Comparison of ENCODE assay signal across 8 cellular contexts in genomic region chr12:46472893-46473633, GRCh38.
DNase-seq lines count a peak whose midpoint lies in the region; ATAC-seq, FAIRE-seq and TF ChIP-seq lines count a peak whose summit lies in the region.

No MANE protein-coding gene starts in this region.

- no peaks in the 10 kb centered on the region for H3K9me3 Mint-ChIP-seq in CD8-positive, alpha-beta T cell
- H3K9me3 Mint-ChIP-seq in astrocyte (ENCODE audit: unreplicated experiment), result peaks cover 1% of the 10 kb centered on the region

- no peaks in the 10 kb centered on the region for H4K20me1 ChIP-seq in astrocyte (ENCODE audit: insufficient read depth, low read length)

- peak overlapping the region; percentile 73 for H3K4me2 ChIP-seq in astrocyte (ENCODE audit: low read length)

- peak overlapping the region; percentile 39 for H3K27ac Mint-ChIP-seq in CD8-positive, alpha-beta T cell
- peak overlapping the region; percentile 89 for H3K27ac Mint-ChIP-seq in astrocyte (ENCODE audit: unreplicated experiment)

- H3K27ac ChIP-seq in CD8-positive, alpha-beta T cell (ENCODE audit: low read depth, low read length), result no peak overlapping the region
- H3K27ac ChIP-seq in astrocyte (ENCODE audit: low read depth, low read length) (peak overlapping the region; percentile 76), mesodermal cell (ENCODE audit: low read depth, low read length, severe bottlenecking) (peak overlapping the region; percentile 90)

- POLR2A ChIA-PET in CD8-positive, alpha-beta T cell (lab: Charles Lee), result no interaction called here
- POLR2A ChIA-PET in GM10248 (lab: Yijun Ruan, JAX), result no interaction called here

- H3K36me3 Mint-ChIP-seq in CD8-positive, alpha-beta T cell, result peaks cover 5% of the 10 kb centered on the region
- H3K36me3 Mint-ChIP-seq in astrocyte (ENCODE audit: low read depth, unreplicated experiment), result peaks cover 2% of the 10 kb centered on the region

- peaks cover 26% of the 10 kb centered on the region for H3K4me1 Mint-ChIP-seq in CD8-positive, alpha-beta T cell (ENCODE audit: low read depth)
- H3K4me1 Mint-ChIP-seq in astrocyte (ENCODE audit: low read depth, unreplicated experiment), result peaks cover 30% of the 10 kb centered on the region

- H3K27me3 ChIP-seq in CD8-positive, alpha-beta T cell (ENCODE audit: insufficient read depth, low read length), result no peaks in the 10 kb centered on the region
- H3K27me3 ChIP-seq in astrocyte (ENCODE audit: insufficient read depth, low read length), result no peaks in the 10 kb centered on the region

- FAIRE-seq in astrocyte (lab: Jason Lieb, UNC), result no peak

- no peaks in the 10 kb centered on the region for H3K79me2 ChIP-seq in astrocyte (ENCODE audit: insufficient read depth, low read length)

- peaks cover 15% of the 10 kb centered on the region for H3K4me1 ChIP-seq in CD8-positive, alpha-beta T cell (ENCODE audit: insufficient read depth, low read length)
- H3K4me1 ChIP-seq in astrocyte (ENCODE audit: insufficient read depth, low read length), result peaks cover 43% of the 10 kb centered on the region
- H3K4me1 ChIP-seq in mesodermal cell (ENCODE audit: control insufficient read depth, insufficient read depth, low read length, poor library complexity, severe bottlenecking), result peaks cover 42% of the 10 kb centered on the region

- no peak overlapping the region for H2AFZ ChIP-seq in astrocyte (ENCODE audit: low read depth, low read length)

- no peaks in the 10 kb centered on the region for H3K9me3 ChIP-seq in CD8-positive, alpha-beta T cell (ENCODE audit: low read length)
- H3K9me3 ChIP-seq in astrocyte (ENCODE audit: insufficient read depth, low read depth, low read length) (no peaks in the 10 kb centered on the region), mesodermal cell (ENCODE audit: control insufficient read depth, low read length) (no peaks in the 10 kb centered on the region)

- no peak overlapping the region for H3K4me3 ChIP-seq in CD8-positive, alpha-beta T cell (ENCODE audit: low read depth, low read length)
- H3K4me3 ChIP-seq in astrocyte (ENCODE audit: insufficient read depth, low read depth, low read length) (no peak overlapping the region), mesodermal cell (ENCODE audit: extremely low read depth, insufficient read depth, low read length, poor library complexity, severe bottlenecking) (no peak overlapping the region)

- no peak for DNase-seq in CD8-positive, alpha-beta T cell
- peak; percentile 71 for DNase-seq in HT1080 (ENCODE audit: low read depth)
- peak; percentile 66 for DNase-seq in astrocyte (ENCODE audit: low read depth)
- DNase-seq in NCI-H345 (lab: John Stamatoyannopoulos, UW), result no peak
- no peak for DNase-seq in GM10248 (ENCODE audit: extremely low spot score)

- CTCF ChIA-PET in CD8-positive, alpha-beta T cell (lab: Charles Lee), result interaction anchor here (1.1 kb wide), 1 partner anchor 50 kb away, joined by 3 read pairs; no protein-coding TSS in a partner anchor
- CTCF ChIA-PET in GM10248 (lab: Yijun Ruan, JAX), result no interaction called here

- intact Hi-C loops in CD8-positive, alpha-beta T cell (cut with DNase I, micrococcal nuclease), result no loop called here

- no CpG with 5 or more reads among the region's 4 CpGs for WGBS in mesodermal cell (ENCODE audit: insufficient coverage in 2 of 2), 2 experiments

- no peak for TF ChIP-seq CTCF in CD8-positive, alpha-beta T cell (IDR thresholded peaks at IDR 0.05)
- TF ChIP-seq CTCF in astrocyte (IDR thresholded peaks at IDR 0.05; ENCODE audit: insufficient read depth, low read depth, low read length), result no peak
- no peak for TF ChIP-seq CTCF in GM10248 (IDR thresholded peaks at IDR 0.05; ENCODE audit: control extremely low read depth, extremely low read depth, low read depth, missing control alignments)

- H3K36me3 ChIP-seq in CD8-positive, alpha-beta T cell (ENCODE audit: insufficient read depth, low read length), result no peaks in the 10 kb centered on the region
- H3K36me3 ChIP-seq in astrocyte (ENCODE audit: insufficient read depth, low read length) (no peaks in the 10 kb centered on the region), mesodermal cell (ENCODE audit: control insufficient read depth, insufficient read depth, low read length) (no peaks in the 10 kb centered on the region)

- peak overlapping the region; percentile 49 for H3K9ac ChIP-seq in astrocyte (ENCODE audit: low read length)

- ATAC-seq in CD8-positive, alpha-beta T cell, result no peak
- ATAC-seq in GM21786 (IDR thresholded peaks at IDR 0.05; ENCODE audit: unreplicated experiment) (no peak), HG03571 (IDR thresholded peaks at IDR 0.05; ENCODE audit: unreplicated experiment) (no peak)

- no peak overlapping the region for H3K4me3 Mint-ChIP-seq in CD8-positive, alpha-beta T cell
- H3K4me3 Mint-ChIP-seq in astrocyte (ENCODE audit: unreplicated experiment), result no peak overlapping the region

- H3K27me3 Mint-ChIP-seq in CD8-positive, alpha-beta T cell (ENCODE audit: low read depth), result no peaks in the 10 kb centered on the region
- H3K27me3 Mint-ChIP-seq in astrocyte (ENCODE audit: low read depth, unreplicated experiment), result no peaks in the 10 kb centered on the region

Comparison
In these comparisons a context has a peak if more than half of its experiments do, and no peak if none do; other contexts are left out.
1. DNase-seq: peak in HT1080 (single experiment) and astrocyte (single experiment); none in CD8-positive, alpha-beta T cell (0 of 7), NCI-H345 (single experiment) and GM10248 (single experiment).